8 cellular contexts compared by ENCODE assay signal in the genomic region with DNA sequence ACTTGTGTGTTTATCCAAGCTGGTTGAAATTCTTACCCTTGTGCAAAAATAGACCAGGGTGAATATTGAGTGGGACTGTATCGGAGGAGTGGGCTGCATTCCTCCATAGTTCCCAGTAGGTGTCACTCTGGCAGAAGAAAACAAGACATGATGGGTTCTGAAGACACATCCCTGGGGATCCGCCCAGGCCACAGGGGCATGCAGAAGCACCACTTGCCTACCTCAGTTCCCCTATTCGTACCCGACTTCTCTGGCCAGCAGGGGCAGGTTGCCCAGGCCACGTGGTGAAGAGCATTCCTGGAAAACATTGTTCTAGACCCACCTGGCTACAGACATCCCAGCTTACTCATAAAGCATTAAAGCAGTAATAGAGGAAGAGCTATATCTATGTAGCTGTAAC.
DNase-seq lines count a peak whose midpoint lies in the region; ATAC-seq and TF ChIP-seq lines count a peak whose summit lies in the region.

No MANE protein-coding gene starts in this region.

- no peaks in the 10 kb centered on the region for H3K27me3 ChIP-seq in BJ (ENCODE audit: control insufficient read depth, insufficient read depth, low read length)

- no peak overlapping the region for H3K27ac ChIP-seq in OCI-LY7 (ENCODE audit: low read depth, low read length, poor library complexity, severe bottlenecking)

- peaks cover 21% of the 10 kb centered on the region for H3K4me1 ChIP-seq in OCI-LY7 (ENCODE audit: insufficient read depth, low read length, poor library complexity, severe bottlenecking)

- H4K20me1 ChIP-seq in OCI-LY7 (ENCODE audit: insufficient read depth, low read length): no peaks in the 10 kb centered on the region

- no TSS peak for BruUV-seq in OCI-LY7 (replicated peaks; lab: Mats Ljungman, UMichigan)

- H3K9me3 ChIP-seq in OCI-LY7 (ENCODE audit: low read length): no peaks in the 10 kb centered on the region

- POLR2A ChIA-PET in BJ (lab: Charles Lee): no interaction called here
- POLR2A ChIA-PET in OCI-LY7 (lab: Charles Lee): interaction anchor here (1.7 to 2.2 kb wide), 2 partner anchors 9 to 54 kb away, joined by 8 to 9 read pairs; no protein-coding TSS in a partner anchor

- DNase-seq in BJ (ENCODE audit: low read depth): no peak
- DNase-seq in OCI-LY7 (ENCODE audit: low spot score): peak; percentile 84
- peak; percentile 60 for DNase-seq in astrocyte of the hippocampus (ENCODE audit: low read depth, low spot score)
- peak; percentile 76 for DNase-seq in iPS-NIHi11 (ENCODE audit: low spot score)
- DNase-seq in stimulated activated naive CD8-positive, alpha-beta T cell treated with anti-CD3 and anti-CD28 coated beads, Interleukin-15, Interleukin-2, amounts not matched to agents 100 U/mL and 50 U/mL, for 24 hours: peak; percentile 58
- no peak for DNase-seq in OCI-M2 (lab: John Stamatoyannopoulos, UW; ENCODE audit: unreplicated experiment)

- CTCF ChIA-PET in BJ (lab: Yijun Ruan, JAX): interaction anchor here (0.6 to 1.8 kb wide), 6 partner anchors 45 to 1230 kb away, joined by 3 to 6 read pairs (median 3); no protein-coding TSS in a partner anchor
- CTCF ChIA-PET in OCI-LY7 (lab: Charles Lee; ENCODE audit: unreplicated experiment): interaction anchor here (0.5 to 1.4 kb wide), 4 partner anchors 10 to 72 kb away, joined by 4 to 6 read pairs (median 4); no protein-coding TSS in a partner anchor

- no peak overlapping the region; the same call in 1 of the 2 replicates for H2AFZ ChIP-seq in OCI-LY7 (ENCODE audit: low read length)

- H3K36me3 ChIP-seq in BJ (ENCODE audit: control insufficient read depth, insufficient read depth, low read length): no peaks in the 10 kb centered on the region
- no peaks in the 10 kb centered on the region for H3K36me3 ChIP-seq in OCI-LY7 (ENCODE audit: insufficient read depth, low read length)

- H3K9me2 ChIP-seq in OCI-LY7 (ENCODE audit: insufficient read depth, low read length): no peaks in the 10 kb centered on the region

- H3K4me3 ChIP-seq in BJ (ENCODE audit: low read depth, low read length): no peak overlapping the region
- H3K4me3 ChIP-seq in OCI-LY7 (ENCODE audit: low read depth, low read length, poor library complexity, severe bottlenecking): no peak overlapping the region

- H3K4me2 ChIP-seq in OCI-LY7 (ENCODE audit: low read length): peak overlapping the region; percentile 27; the same call in 1 of the 2 replicates

- TF ChIP-seq CTCF in BJ (IDR thresholded peaks at IDR 0.05; ENCODE audit: insufficient read depth, low read depth, low read length): peak; percentile 62
- TF ChIP-seq CTCF in OCI-LY7 (conservative IDR thresholded peaks at IDR 0.05; ENCODE audit: low read length): peak; percentile 93

- intact Hi-C loops in OCI-LY7 (cut with micrococcal nuclease; ENCODE audit: unreplicated experiment): loop anchor here (1.0 to 5.0 kb wide), 3 partner anchors 72 to 255 kb away; a partner anchor contains a TSS

- peak; percentile 28 for ATAC-seq in GM18520 (IDR thresholded peaks at IDR 0.05; ENCODE audit: unreplicated experiment)
- peak; percentile 41 for ATAC-seq in HG03460 (IDR thresholded peaks at IDR 0.05; ENCODE audit: unreplicated experiment)
- peak; percentile 54 for ATAC-seq in stimulated activated naive CD8-positive, alpha-beta T cell treated with anti-CD3 and anti-CD28 coated beads, Interleukin-15, Interleukin-2, amounts not matched to agents 100 U/mL and 50 U/mL, for 24 hours

- no peaks in the 10 kb centered on the region for H3K79me2 ChIP-seq in OCI-LY7 (ENCODE audit: insufficient read depth, low read depth, low read length)

Comparison
In these comparisons a context has a peak if more than half of its experiments do, and no peak if none do; other contexts are left out.
1. DNase-seq: peak in OCI-LY7 (single experiment), astrocyte of the hippocampus (single experiment), iPS-NIHi11 (single experiment) and stimulated activated naive CD8-positive, alpha-beta T cell treated with anti-CD3 and anti-CD28 coated beads, Interleukin-15, Interleukin-2, amounts not matched to agents 100 U/mL and 50 U/mL, for 24 hours (single experiment); none in BJ (single experiment) and OCI-M2 (single experiment).
2. Peak in every context shown above with its lines, with median percentiles within 50 percentile points of each other: ATAC-seq.